Comparison of ENCODE assay signal across 12 cellular contexts in the genomic region with DNA sequence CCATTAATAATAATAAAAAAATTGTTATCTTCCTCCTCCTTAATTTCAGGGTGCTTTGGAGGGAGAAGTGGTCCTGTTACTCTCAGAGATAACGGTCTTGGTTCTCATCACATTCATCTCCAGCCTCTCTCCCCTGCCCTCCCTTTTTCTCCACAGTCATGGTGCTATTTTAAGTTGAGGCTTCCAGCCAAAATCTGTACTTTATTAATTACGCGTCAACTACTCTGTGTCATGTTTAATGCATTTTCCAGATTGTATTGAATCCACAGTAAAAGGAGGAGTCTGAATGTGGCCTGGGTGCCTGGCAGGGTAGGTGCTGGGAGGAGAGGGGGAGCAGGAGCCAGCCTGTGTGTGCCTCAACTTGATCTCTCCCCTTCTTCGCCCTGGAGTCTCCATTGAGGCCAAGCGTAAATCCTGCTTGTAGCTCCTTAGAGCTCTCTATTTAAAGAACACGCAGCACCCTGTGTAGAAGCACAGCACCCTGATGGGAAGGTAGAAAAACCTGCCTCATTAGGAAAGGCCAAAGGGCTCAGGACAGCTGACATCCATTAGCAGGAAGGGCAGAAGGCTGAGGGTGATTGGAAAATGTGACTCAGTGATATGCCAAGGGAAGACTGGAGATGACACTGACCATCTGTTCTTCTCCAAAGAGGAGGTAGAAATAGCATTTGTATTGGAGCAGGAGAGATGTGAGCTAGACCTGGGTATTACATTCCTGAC.
DNase-seq lines count a peak whose midpoint lies in the region; ATAC-seq and TF ChIP-seq lines count a peak whose summit lies in the region.
"Had no signal": no experiment of that assay in that cellular context is flagged by ENCODE, and none has a peak within 500 bp of the region (broad histone marks: within the 10 kb centered on the region; RNA-seq: fewer than 3 reads in every experiment).

No MANE protein-coding gene starts in this region.

- TF ChIP-seq EP300 in transverse colon (IDR thresholded peaks at IDR 0.05; ENCODE audit: low read depth): no peak

- H3K4me3 Mint-ChIP-seq in brain: peak overlapping the region; percentile 10 to 71 (median 46)

- peak overlapping the region; percentile 67 to 82 (median 75) for H3K27ac ChIP-seq in transverse colon
- H3K27ac ChIP-seq: SJSA1, testis had no signal

- ATAC-seq in HG03095 (IDR thresholded peaks at IDR 0.05; ENCODE audit: unreplicated experiment): no peak

- DNase-seq in NCI-H146 treated with DMSO at 0.1 percent for 48 hours (lab: John Stamatoyannopoulos, UW; ENCODE audit: unreplicated experiment): peak; percentile 48
- peak; percentile 11 for DNase-seq in medulla oblongata (ENCODE audit: extremely low spot score)
- no peak for DNase-seq in transverse colon
- no peak for DNase-seq in HT-29 (ENCODE audit: low spot score)
- DNase-seq in kidney glomerular epithelial cell (lab: John Stamatoyannopoulos, UW): no peak
- DNase-seq: activated T-cell treated with anti-CD3 and anti-CD28 coated beads for 4 hours, NCI-H748 treated with DMSO at 0.1 percent for 48 hours had no signal

- H3K4me1 ChIP-seq in transverse colon: peaks cover 32 to 72% (median 51%) of the 10 kb centered on the region in 4 donors

- no peaks in the 10 kb centered on the region for H3K9me3 ChIP-seq in transverse colon
- H3K9me3 ChIP-seq: adrenal gland, SJSA1, testis had no signal

- peaks cover 20% of the 10 kb centered on the region for H3K27me3 Mint-ChIP-seq in brain

- no peaks in the 10 kb centered on the region for H3K9me3 Mint-ChIP-seq in brain

- no peak for TF ChIP-seq POLR2A in transverse colon (IDR thresholded peaks at IDR 0.05)

- intact Hi-C loops in transverse colon (cut with DNase I; ENCODE audit: low total_unique reads): loop anchor here (10.0 kb wide), 1 partner anchor 73 kb away; no protein-coding TSS in a partner anchor

- no peaks in the 10 kb centered on the region for H3K36me3 ChIP-seq in transverse colon
- H3K36me3 ChIP-seq: adrenal gland had no signal

- peaks cover 100% of the 10 kb centered on the region for H3K4me1 Mint-ChIP-seq in brain

- no peak overlapping the region for H3K4me3 ChIP-seq in transverse colon
- H3K4me3 ChIP-seq: adrenal gland, SJSA1, testis had no signal

- TF ChIP-seq CTCF in brain (conservative IDR thresholded peaks at IDR 0.05) (no peak), transverse colon (IDR thresholded peaks at IDR 0.05) (no peak)

- H3K27me3 ChIP-seq in transverse colon: no peaks in the 10 kb centered on the region
- H3K27me3 ChIP-seq: adrenal gland, SJSA1, testis had no signal

- peak overlapping the region; percentile 40 to 91 (median 89) for H3K27ac Mint-ChIP-seq in brain

- 76 to 79% methylated on average over 5 to 6 of the region's 6 CpGs for WGBS in transverse colon (ENCODE audit: low coverage in 1 of 2), 2 donors

- H3K36me3 Mint-ChIP-seq in brain: no peaks in the 10 kb centered on the region

- in situ Hi-C loops in transverse colon (cut with MboI; ENCODE audit: low pct_ligation_motif_present in 1 of 4, low pct_unique_long_range_greater_than_20kb in 1 of 4, low sequenced_read_pairs in 3 of 4): no loop called here

Comparison
In these comparisons a context has a peak if more than half of its experiments do, and no peak if none do; other contexts are left out.
1. DNase-seq: peak in NCI-H146 treated with DMSO at 0.1 percent for 48 hours (single experiment) and medulla oblongata (single experiment); none in transverse colon (single experiment), HT-29 (single experiment) and kidney glomerular epithelial cell (single experiment).